Comparison of ENCODE assay signal across 8 cellular contexts in the genomic region with DNA sequence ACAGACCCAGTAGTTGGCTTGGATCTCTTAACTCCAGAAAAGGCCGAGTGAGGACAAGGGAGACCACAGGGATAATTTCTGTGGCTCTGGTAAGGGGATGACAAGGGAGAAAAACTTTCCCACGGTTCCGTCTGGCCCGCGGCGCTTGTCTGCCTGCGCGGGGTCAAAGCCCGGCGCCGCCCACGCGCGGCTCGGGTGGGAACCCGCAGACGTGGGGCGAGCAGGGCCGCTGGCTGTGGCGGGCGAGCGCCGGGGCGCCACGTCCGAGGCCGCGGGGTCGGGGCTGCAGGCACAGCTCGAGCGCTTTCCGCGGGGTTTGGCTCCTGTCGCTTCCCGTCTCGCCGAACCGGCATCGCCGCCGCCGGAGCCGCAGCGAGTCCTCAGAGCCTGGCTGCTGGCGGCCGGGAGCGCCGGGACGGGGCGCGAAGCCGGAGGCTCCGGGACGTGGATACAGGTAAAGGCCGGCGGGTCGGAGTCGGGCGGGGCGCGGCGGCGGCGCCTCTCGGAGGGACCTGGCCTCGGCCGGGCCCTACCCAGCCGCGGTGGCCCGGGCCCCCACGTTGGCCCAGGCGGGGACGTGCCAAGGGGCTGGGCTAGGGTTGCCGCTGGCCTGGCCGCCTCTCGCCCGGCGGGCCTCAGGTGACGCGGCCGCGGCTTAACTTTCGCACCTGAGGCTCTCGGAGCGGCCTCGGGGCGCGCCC. TPM values are rescaled to one million over a fixed set of nuclear protein-coding genes. Genes with fewer than 3 reads are reported as not detected.
DNase-seq lines count a peak whose midpoint lies in the region; ATAC-seq and TF ChIP-seq lines count a peak whose summit lies in the region.

A gene with protein sequence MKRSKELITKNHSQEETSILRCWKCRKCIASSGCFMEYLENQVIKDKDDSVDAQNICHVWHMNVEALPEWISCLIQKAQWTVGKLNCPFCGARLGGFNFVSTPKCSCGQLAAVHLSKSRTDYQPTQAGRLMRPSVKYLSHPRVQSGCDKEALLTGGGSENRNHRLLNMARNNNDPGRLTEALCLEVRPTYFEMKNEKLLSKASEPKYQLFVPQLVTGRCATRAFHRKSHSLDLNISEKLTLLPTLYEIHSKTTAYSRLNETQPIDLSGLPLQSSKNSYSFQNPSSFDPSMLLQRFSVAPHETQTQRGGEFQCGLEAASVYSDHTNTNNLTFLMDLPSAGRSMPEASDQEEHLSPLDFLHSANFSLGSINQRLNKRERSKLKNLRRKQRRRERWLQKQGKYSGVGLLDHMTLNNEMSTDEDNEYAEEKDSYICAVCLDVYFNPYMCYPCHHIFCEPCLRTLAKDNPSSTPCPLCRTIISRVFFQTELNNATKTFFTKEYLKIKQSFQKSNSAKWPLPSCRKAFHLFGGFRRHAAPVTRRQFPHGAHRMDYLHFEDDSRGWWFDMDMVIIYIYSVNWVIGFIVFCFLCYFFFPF (plus strand): TSS at position 344 of the 701 bp plus-strand sequence. CDS start 34,965 bp downstream, outside the sequence.

- DNase-seq in COLO668 (lab: John Stamatoyannopoulos, UW; ENCODE audit: unreplicated experiment) (peak; percentile 52), germinal center (ENCODE audit: low spot score) (peak; percentile 12), nephron progenitor cell (peak; percentile 76), NCI-H446 (lab: John Stamatoyannopoulos, UW) (no peak), GM13977 (ENCODE audit: low spot score) (no peak), MV-4-11 (lab: John Stamatoyannopoulos, UW) (no peak)
- peak; percentile 5 for DNase-seq in activated CD8-positive, alpha-beta T cell treated with anti-CD3 and anti-CD28 coated beads for 36 hours

- peaks cover 31% of the 10 kb centered on the region for H3K27me3 Mint-ChIP-seq in activated CD8-positive, alpha-beta T cell treated with anti-CD3 and anti-CD28 coated beads for 36 hours
- H3K27me3 Mint-ChIP-seq in nephron progenitor cell (ENCODE audit: low read depth, poor library complexity): peaks cover 45% of the 10 kb centered on the region

- no peak within 1 kb of the TSS for H3K27ac Mint-ChIP-seq in activated CD8-positive, alpha-beta T cell treated with anti-CD3 and anti-CD28 coated beads for 36 hours
- H3K27ac Mint-ChIP-seq in nephron progenitor cell: peak within 1 kb of the TSS; percentile 3

- peak; percentile 51 for ATAC-seq in HG02610 (IDR thresholded peaks at IDR 0.05; ENCODE audit: unreplicated experiment)
- peak; percentile 30 for ATAC-seq in activated CD8-positive, alpha-beta T cell treated with anti-CD3 and anti-CD28 coated beads for 36 hours

- intact Hi-C loops in activated CD8-positive, alpha-beta T cell treated with anti-CD3 and anti-CD28 coated beads for 36 hours (cut with micrococcal nuclease): no loop called here

- no peak within 1 kb of the TSS for H3K4me3 Mint-ChIP-seq in activated CD8-positive, alpha-beta T cell treated with anti-CD3 and anti-CD28 coated beads for 36 hours
- H3K4me3 Mint-ChIP-seq in nephron progenitor cell: peak within 1 kb of the TSS; percentile 93

- TF ChIP-seq CTCF in activated CD8-positive, alpha-beta T cell treated with anti-CD3 and anti-CD28 coated beads for 36 hours (IDR thresholded peaks at IDR 0.05): no peak
- TF ChIP-seq CTCF in nephron progenitor cell (IDR thresholded peaks at IDR 0.05) (no peak), GM13977 (IDR thresholded peaks at IDR 0.05; ENCODE audit: extremely low read depth, insufficient read depth, missing control alignments) (no peak)

- H3K36me3 Mint-ChIP-seq in activated CD8-positive, alpha-beta T cell treated with anti-CD3 and anti-CD28 coated beads for 36 hours (ENCODE audit: low read depth): peaks cover 2% of the 10 kb centered on the region
- H3K36me3 Mint-ChIP-seq in nephron progenitor cell (ENCODE audit: low read depth): no peaks in the 10 kb centered on the region

- CTCF ChIA-PET in activated CD8-positive, alpha-beta T cell treated with anti-CD3 and anti-CD28 coated beads for 36 hours (lab: Charles Lee): no interaction called here

- H3K4me1 Mint-ChIP-seq in activated CD8-positive, alpha-beta T cell treated with anti-CD3 and anti-CD28 coated beads for 36 hours (ENCODE audit: low read depth): peaks cover 3% of the 10 kb centered on the region
- H3K4me1 Mint-ChIP-seq in nephron progenitor cell: peaks cover 12% of the 10 kb centered on the region

- H3K9me3 Mint-ChIP-seq in activated CD8-positive, alpha-beta T cell treated with anti-CD3 and anti-CD28 coated beads for 36 hours: no peaks in the 10 kb centered on the region
- H3K9me3 Mint-ChIP-seq in nephron progenitor cell: no peaks in the 10 kb centered on the region

- in situ Hi-C loops in GM13977 (cut with MboI; ENCODE audit: low pct_unique_long_range_greater_than_20kb, low sequenced_read_pairs, unreplicated experiment): no loop called here

- POLR2A ChIA-PET in activated CD8-positive, alpha-beta T cell treated with anti-CD3 and anti-CD28 coated beads for 36 hours (lab: Charles Lee): no interaction called here

RNA-seq across cellular contexts. Expression of the gene that starts here (rescaled TPM):
- not detected for total RNA-seq in activated CD8-positive, alpha-beta T cell treated with anti-CD3 and anti-CD28 coated beads for 36 hours

Comparison
In these comparisons a context has a peak if more than half of its experiments do, and no peak if none do; other contexts are left out.
1. Peak in DNase-seq and ATAC-seq in activated CD8-positive, alpha-beta T cell treated with anti-CD3 and anti-CD28 coated beads for 36 hours; RNA of the gene not detected or under 1 TPM.
2. DNase-seq: peak in COLO668 (single experiment), germinal center (single experiment) and nephron progenitor cell (single experiment); none in NCI-H446 (0 of 2), GM13977 (single experiment) and MV-4-11 (single experiment).